14 cellular contexts compared by ENCODE assay signal in the genomic region with DNA sequence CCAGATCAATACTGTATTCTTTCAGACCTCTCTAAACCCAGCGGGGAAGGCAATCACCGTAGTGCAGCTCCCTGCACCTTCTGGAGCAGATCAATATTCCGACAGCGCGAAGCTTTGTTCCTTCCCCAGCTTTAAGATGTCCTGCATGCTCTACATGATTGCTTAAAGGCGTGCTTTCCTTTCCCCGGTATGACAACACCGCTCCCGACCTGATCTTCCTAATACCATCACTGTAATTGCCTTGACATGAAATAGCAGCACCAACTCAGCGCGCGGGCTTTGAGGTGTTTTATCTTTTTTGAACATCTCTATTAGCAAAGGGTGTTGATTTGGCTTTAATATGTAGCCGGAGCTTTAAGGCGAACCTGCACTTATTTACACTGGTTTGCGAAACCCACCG.
DNase-seq lines count a peak whose midpoint lies in the region; ATAC-seq and TF ChIP-seq lines count a peak whose summit lies in the region.
"Had no signal": no experiment of that assay in that cellular context is flagged by ENCODE, and none has a peak within 500 bp of the region (broad histone marks: within the 10 kb centered on the region; RNA-seq: fewer than 3 reads in every experiment).

No MANE protein-coding gene starts in this region.

- no peak overlapping the region for H4K8ac ChIP-seq in mesenchymal stem cell (ENCODE audit: low read length)

- no peak for TF ChIP-seq POLR2A in thyroid gland (IDR thresholded peaks at IDR 0.05)

- no peaks in the 10 kb centered on the region for H3K36me3 Mint-ChIP-seq in progenitor cell of endocrine pancreas (ENCODE audit: insufficient read depth)
- H3K36me3 Mint-ChIP-seq: CD8-positive, alpha-beta memory T cell had no signal

- peaks cover 38% of the 10 kb centered on the region for H3K4me1 Mint-ChIP-seq in progenitor cell of endocrine pancreas (ENCODE audit: low read depth)
- H3K4me1 Mint-ChIP-seq: CD8-positive, alpha-beta memory T cell had no signal

- H3K4me1 ChIP-seq in BLaER1 treated with 17β-estradiol and CSF1 and Interleukin-3, amounts not matched to agents 10 nM and 100 nM, result peaks cover 36 to 50% (median 46%) of the 10 kb centered on the region in 10 experiments
- no peaks in the 10 kb centered on the region for H3K4me1 ChIP-seq in mesenchymal stem cell (ENCODE audit: control insufficient read depth, insufficient read depth, low read depth, low read length)
- H3K4me1 ChIP-seq in thyroid gland, result peaks cover 0 to 11% of the 10 kb centered on the region in 2 donors
- H3K4me1 ChIP-seq: BE2C, Caco-2, HAP-1 had no signal

- peak overlapping the region; percentile 8 to 95 (median 79); a peak in 19 of 22 replicates for H3K4me2 ChIP-seq in BLaER1 treated with 17β-estradiol and CSF1 and Interleukin-3, amounts not matched to agents 10 nM and 100 nM
- no peak overlapping the region for H3K4me2 ChIP-seq in mesenchymal stem cell (ENCODE audit: low read length, poor library complexity, severe bottlenecking)

- H3K9me3 ChIP-seq in BLaER1 treated with 17β-estradiol and CSF1 and Interleukin-3, amounts not matched to agents 10 nM and 100 nM (replicated peaks in 1 of 11), result peaks cover 0 to 3% (median 0%) of the 10 kb centered on the region in 11 experiments; a peak in 1 of 22 replicates
- H3K9me3 ChIP-seq in mesenchymal stem cell (ENCODE audit: control insufficient read depth, low read length) (peaks cover 11% of the 10 kb centered on the region), thyroid gland (no peaks in the 10 kb centered on the region)
- H3K9me3 ChIP-seq: BE2C, Caco-2, HAP-1 had no signal

- H4K91ac ChIP-seq in mesenchymal stem cell (ENCODE audit: low read length), result no peak overlapping the region

- no peaks in the 10 kb centered on the region for H3K9me3 Mint-ChIP-seq in progenitor cell of endocrine pancreas (ENCODE audit: low read depth)

- TF ChIP-seq CTCF in progenitor cell of endocrine pancreas (IDR thresholded peaks at IDR 0.05; ENCODE audit: unreplicated experiment) (no peak), thyroid gland (IDR thresholded peaks at IDR 0.05) (no peak)

- H3K27me3 Mint-ChIP-seq in progenitor cell of endocrine pancreas, result no peaks in the 10 kb centered on the region

- no peaks in the 10 kb centered on the region for H3K36me3 ChIP-seq in BLaER1 treated with 17β-estradiol and CSF1 and Interleukin-3, amounts not matched to agents 10 nM and 100 nM
- H3K36me3 ChIP-seq in mesenchymal stem cell (ENCODE audit: control insufficient read depth in 1 of 2, insufficient read depth in 2 of 2, low read depth in 1 of 2, low read length in 2 of 2) (no peaks in the 10 kb centered on the region), thyroid gland (no peaks in the 10 kb centered on the region)
- H3K36me3 ChIP-seq: BE2C, HAP-1 had no signal

- H3K23ac ChIP-seq in mesenchymal stem cell (ENCODE audit: low read length in 2 of 2), result no peak overlapping the region

- ATAC-seq in HG03097 (IDR thresholded peaks at IDR 0.05; ENCODE audit: low FRiP score, unreplicated experiment), result no peak
- ATAC-seq in GM21423 (IDR thresholded peaks at IDR 0.05; ENCODE audit: unreplicated experiment), result no peak
- ATAC-seq: GM12878 had no signal

- CTCF ChIA-PET in HEK293T (lab: Yijun Ruan, JAX), result no interaction called here

- no peak overlapping the region for H3K4me3 ChIP-seq in BLaER1 treated with 17β-estradiol and CSF1 and Interleukin-3, amounts not matched to agents 10 nM and 100 nM
- H3K4me3 ChIP-seq in mesenchymal stem cell (ENCODE audit: insufficient read depth in 1 of 2, low read depth in 1 of 2, low read length in 2 of 2) (no peak overlapping the region), thyroid gland (replicated peaks in 1 of 3) (no peak overlapping the region)
- H3K4me3 ChIP-seq: GM12878, HAP-1 had no signal

- peak overlapping the region in 5 of 11 experiments; percentile 32 to 68 (median 66); a peak in 8 of 22 replicates for H3K27ac ChIP-seq in BLaER1 treated with 17β-estradiol and CSF1 and Interleukin-3, amounts not matched to agents 10 nM and 100 nM
- no peak overlapping the region for H3K27ac ChIP-seq in mesenchymal stem cell (ENCODE audit: low read length, poor library complexity, severe bottlenecking)
- H3K27ac ChIP-seq in thyroid gland, result no peak overlapping the region
- H3K27ac ChIP-seq: HL-60 had no signal

- H3K18ac ChIP-seq in mesenchymal stem cell (ENCODE audit: low read depth in 1 of 2, low read length in 2 of 2), result peak overlapping the region; percentile 14 to 67

- no peak overlapping the region for H2BK120ac ChIP-seq in mesenchymal stem cell (ENCODE audit: low read depth, low read length)

- peak overlapping the region; percentile 71 for H2BK15ac ChIP-seq in mesenchymal stem cell (ENCODE audit: low read depth, poor library complexity, severe bottlenecking)

- H3K27me3 ChIP-seq in BLaER1 treated with 17β-estradiol and CSF1 and Interleukin-3, amounts not matched to agents 10 nM and 100 nM, result peaks cover 20 to 89% (median 42%) of the 10 kb centered on the region in 11 experiments
- H3K27me3 ChIP-seq in mesenchymal stem cell (ENCODE audit: control insufficient read depth in 1 of 2, insufficient read depth in 1 of 2, low read length in 2 of 2) (no peaks in the 10 kb centered on the region), thyroid gland (no peaks in the 10 kb centered on the region)
- H3K27me3 ChIP-seq: BE2C had no signal

- H4K20me1 ChIP-seq in BLaER1 treated with 17β-estradiol and CSF1 and Interleukin-3, amounts not matched to agents 10 nM and 100 nM, result peaks cover 0 to 11% (median 0%) of the 10 kb centered on the region in 11 experiments; a peak in 1 of 22 replicates

- H3K4me3 Mint-ChIP-seq in progenitor cell of endocrine pancreas (ENCODE audit: low read depth), result peak overlapping the region; percentile 7
- H3K4me3 Mint-ChIP-seq: CD8-positive, alpha-beta memory T cell had no signal

- intact Hi-C loops in thyroid gland (cut with DNase I), result no loop called here

- WGBS in mesenchymal stem cell, result 92% methylated on average over 15 of the region's 16 CpGs
- WGBS in thyroid gland, 2 donors, result 81 to 85% methylated on average over 16 of the region's 16 CpGs

- no peak overlapping the region for H2AFZ ChIP-seq in mesenchymal stem cell (ENCODE audit: low read depth, low read length)

- peak overlapping the region; percentile 20 to 29 for H2BK12ac ChIP-seq in mesenchymal stem cell (ENCODE audit: low read length in 2 of 2)

- DNase-seq in HEK293T (ENCODE audit: extremely low spot score) (peak; percentile 18), mesenchymal stem cell (no peak), progenitor cell of endocrine pancreas (ENCODE audit: low spot score, unreplicated experiment) (peak; percentile 27), thyroid gland (no peak)
- DNase-seq in stimulated activated CD4-positive, alpha-beta T cell treated with anti-CD3 and anti-CD28 coated beads, Interleukin-4, amount 100 ng/mL, for 24 hours, result no peak
- DNase-seq: BE2C; Caco-2; CD8-positive, alpha-beta memory T cell had no signal

- H3K4ac ChIP-seq in mesenchymal stem cell (ENCODE audit: low read depth in 1 of 2, low read length in 2 of 2), result no peak overlapping the region

- no peak overlapping the region for H2AK5ac ChIP-seq in mesenchymal stem cell (ENCODE audit: low read length, severe bottlenecking)

- H2BK5ac ChIP-seq in mesenchymal stem cell (ENCODE audit: low read depth, low read length, poor library complexity, severe bottlenecking), result no peak overlapping the region

- H3K9ac ChIP-seq in BLaER1 treated with 17β-estradiol and CSF1 and Interleukin-3, amounts not matched to agents 10 nM and 100 nM, result no peak overlapping the region
- no peak overlapping the region for H3K9ac ChIP-seq in mesenchymal stem cell (ENCODE audit: low read length)

- no peaks in the 10 kb centered on the region for H3K79me1 ChIP-seq in mesenchymal stem cell (replicated peaks; ENCODE audit: low read length, poor library complexity, severe bottlenecking)

- H3K14ac ChIP-seq in mesenchymal stem cell (ENCODE audit: low read length in 2 of 2), result no peak overlapping the region

- POLR2A ChIA-PET in HEK293T (lab: Yijun Ruan, JAX), result no interaction called here

- H3K27ac Mint-ChIP-seq in progenitor cell of endocrine pancreas, result peak overlapping the region; percentile 90
- H3K27ac Mint-ChIP-seq: CD8-positive, alpha-beta memory T cell had no signal

TF ChIP-seq in HEK293T, 16 proteins besides CTCF, POLR2A, EP300 and RAD21:
- TF ChIP-seq HDGF (IDR thresholded peaks at IDR 0.05; ENCODE audit: borderline replicate concordance) (no peak), FOXM1 (IDR thresholded peaks at IDR 0.05; ENCODE audit: borderline replicate concordance) (no peak)

Comparison
In these comparisons a context has a peak if more than half of its experiments do, and no peak if none do; other contexts are left out.
1. DNase-seq: peak in HEK293T (single experiment) and progenitor cell of endocrine pancreas (single experiment); none in mesenchymal stem cell (single experiment), stimulated activated CD4-positive, alpha-beta T cell treated with anti-CD3 and anti-CD28 coated beads, Interleukin-4, amount 100 ng/mL, for 24 hours (single experiment) and thyroid gland (0 of 2).